In genomic region chr10:82674036-82674435, GRCh38 we compare ENCODE assay signal across 24 cellular contexts.
"Had no signal": no experiment of that assay in that cellular context is flagged by ENCODE, and none has a peak within 500 bp of the region (broad histone marks: within the 10 kb centered on the region; RNA-seq: fewer than 3 reads in every experiment).

No MANE protein-coding gene starts in this region.

- DNase-seq: activated CD4-positive, alpha-beta memory T cell treated with anti-CD3 and anti-CD28 coated beads for 36 hours; activated CD4-positive, alpha-beta T cell treated with anti-CD3 and anti-CD28 coated beads, Interleukin-2, amount 10 ng/mL, durations not matched to agents 24 days and 14 days; activated CD4-positive, CD25-positive, alpha-beta regulatory T cell treated with anti-CD3 and anti-CD28 coated beads, Interleukin-2, amount 50 U/mL, for 72 hours; activated CD8-positive, alpha-beta memory T cell treated with anti-CD3 and anti-CD28 coated beads, Interleukin-2, amount 50 U/mL, for 4 hours; activated effector memory CD4-positive, alpha-beta T cell treated with anti-CD3 and anti-CD28 coated beads, Interleukin-2, amount 50 U/mL, for 16 hours; activated naive CD4-positive, alpha-beta T cell treated with anti-CD3 and anti-CD28 coated beads, Interleukin-2, amount 10 ng/mL, durations not matched to agents 7 days and 5 days; activated naive CD8-positive, alpha-beta T cell treated with anti-CD3 and anti-CD28 coated beads, Interleukin-2, amount 10 ng/mL, durations not matched to agents 7 days and 5 days; activated T-cell treated with anti-CD3 and anti-CD28 coated beads, Interleukin-2, amount 50 U/mL, for 1 hour; amniotic stem cell; cerebellar nuclear complex; colonic mucosa; dorsolateral prefrontal cortex; effector memory CD4-positive, alpha-beta T cell; left ventricle myocardium inferior; posterior cingulate gyrus; right cardiac atrium; stimulated activated CD4-positive, alpha-beta T cell treated with anti-CD3 and anti-CD28 coated beads, Interleukin-15, amount 100 ng/mL, for 24 hours; stimulated activated CD4-positive, alpha-beta T cell treated with anti-CD3 and anti-CD28 coated beads, Interleukin-2, amount 100 ng/mL, for 24 hours; stimulated activated naive CD4-positive, alpha-beta T cell; T-helper 17 cell; T1000 had no signal

- H3K9me3 ChIP-seq: colonic mucosa had no signal

- H3K27ac ChIP-seq: cardiac muscle cell, colonic mucosa, dorsolateral prefrontal cortex, left ventricle myocardium inferior, tibial nerve had no signal

- H3K36me3 ChIP-seq: cardiac muscle cell, colonic mucosa, left ventricle myocardium inferior, tibial nerve had no signal

- ATAC-seq: right cardiac atrium, T-helper 17 cell had no signal

- H3K4me3 ChIP-seq: cardiac muscle cell, colonic mucosa, dorsolateral prefrontal cortex, left ventricle myocardium inferior, lung, tibial nerve had no signal

- H3K4me1 ChIP-seq: colonic mucosa, left ventricle myocardium inferior, tibial nerve had no signal

- H3K27me3 ChIP-seq: cardiac muscle cell, colonic mucosa, dorsolateral prefrontal cortex, tibial nerve had no signal
